Comparison of ENCODE assay signal across 12 cellular contexts in genomic region chr17:9057310-9057709, GRCh38.
"Had no signal": no experiment of that assay in that cellular context is flagged by ENCODE, and none has a peak within 500 bp of the region (broad histone marks: within the 10 kb centered on the region; RNA-seq: fewer than 3 reads in every experiment).

No MANE protein-coding gene starts in this region.

- H3K27ac Mint-ChIP-seq: activated CD4-positive, alpha-beta T cell treated with anti-CD3 and anti-CD28 coated beads for 36 hours; activated naive CD8-positive, alpha-beta T cell treated with anti-CD3 and anti-CD28 coated beads for 36 hours; dendritic cell treated with granulocyte-macrophage colony-stimulating factor and Interleukin-4, amounts not matched to agents 40 ng/mL and 50 ng/mL, for 4 days; natural killer cell; T-helper 1 cell treated with Interleukin-12 subunit alpha and Interleukin-12 subunit beta and Interleukin-4 antibody, amounts not matched to agents 30 μg/mL and 1 μg/mL, for 36 hours; WTC11 had no signal

- ATAC-seq: activated CD4-positive, alpha-beta T cell treated with anti-CD3 and anti-CD28 coated beads for 36 hours; lower lobe of right lung; natural killer cell; WTC11 had no signal

- H3K4me1 Mint-ChIP-seq: activated CD4-positive, alpha-beta T cell treated with anti-CD3 and anti-CD28 coated beads for 36 hours; activated naive CD8-positive, alpha-beta T cell treated with anti-CD3 and anti-CD28 coated beads for 36 hours; natural killer cell had no signal

- DNase-seq: activated CD4-positive, alpha-beta T cell treated with anti-CD3 and anti-CD28 coated beads for 36 hours; activated CD4-positive, alpha-beta T cell treated with anti-CD3 and anti-CD28 coated beads, Interleukin-2, amount 50 U/mL, for 48 hours; activated naive CD8-positive, alpha-beta T cell treated with anti-CD3 and anti-CD28 coated beads for 36 hours; amygdala; effector CD8-positive, alpha-beta T cell; left cardiac atrium; lower lobe of right lung; natural killer cell; stimulated activated CD4-positive, alpha-beta T cell treated with anti-CD3 and anti-CD28 coated beads, Interleukin-2, amount 100 ng/mL, for 48 hours had no signal

- H3K4me3 Mint-ChIP-seq: activated CD4-positive, alpha-beta T cell treated with anti-CD3 and anti-CD28 coated beads for 36 hours; activated naive CD8-positive, alpha-beta T cell treated with anti-CD3 and anti-CD28 coated beads for 36 hours; dendritic cell treated with granulocyte-macrophage colony-stimulating factor and Interleukin-4, amounts not matched to agents 40 ng/mL and 50 ng/mL, for 4 days; natural killer cell; T-helper 1 cell treated with Interleukin-12 subunit alpha and Interleukin-12 subunit beta and Interleukin-4 antibody, amounts not matched to agents 30 μg/mL and 1 μg/mL, for 36 hours; WTC11 had no signal

- H3K9me3 Mint-ChIP-seq: activated naive CD8-positive, alpha-beta T cell treated with anti-CD3 and anti-CD28 coated beads for 36 hours; dendritic cell treated with granulocyte-macrophage colony-stimulating factor and Interleukin-4, amounts not matched to agents 40 ng/mL and 50 ng/mL, for 4 days; natural killer cell; T-helper 1 cell treated with Interleukin-12 subunit alpha and Interleukin-12 subunit beta and Interleukin-4 antibody, amounts not matched to agents 30 μg/mL and 1 μg/mL, for 36 hours had no signal

- H3K27me3 Mint-ChIP-seq: activated naive CD8-positive, alpha-beta T cell treated with anti-CD3 and anti-CD28 coated beads for 36 hours; dendritic cell treated with granulocyte-macrophage colony-stimulating factor and Interleukin-4, amounts not matched to agents 40 ng/mL and 50 ng/mL, for 4 days had no signal
